ENCODE assay signal across 1 cellular context in genomic region chr10:72270607-72271281, GRCh38.
TF ChIP-seq lines count a peak whose summit lies in the region.

No MANE protein-coding gene starts in this region.

TF ChIP-seq in IMR-90, 13 proteins besides CTCF, POLR2A, EP300 and RAD21:
- TF ChIP-seq ELK1 (IDR thresholded peaks at IDR 0.05; ENCODE audit: borderline replicate concordance, low read depth, low read length) = no peak
- no peak for TF ChIP-seq SMC3 (IDR thresholded peaks at IDR 0.05; ENCODE audit: low read depth, low read length)
- TF ChIP-seq MAFK (IDR thresholded peaks at IDR 0.05; ENCODE audit: low read depth, low read length) = no peak
- TF ChIP-seq MAZ (IDR thresholded peaks at IDR 0.05; ENCODE audit: borderline replicate concordance, low read depth, low read length) = no peak
- TF ChIP-seq RCOR1 (IDR thresholded peaks at IDR 0.05; ENCODE audit: insufficient replicate concordance, low read length) = no peak
- TF ChIP-seq BHLHE40 (IDR thresholded peaks at IDR 0.05; ENCODE audit: low read depth, low read length) = no peak
- TF ChIP-seq USF2 (IDR thresholded peaks at IDR 0.05; ENCODE audit: low read depth, low read length) = no peak
- TF ChIP-seq CHD1 (IDR thresholded peaks at IDR 0.05; ENCODE audit: low read depth, low read length) = no peak
- TF ChIP-seq CEBPB (IDR thresholded peaks at IDR 0.05; ENCODE audit: low read depth, low read length) = no peak
- no peak for TF ChIP-seq FOS (IDR thresholded peaks at IDR 0.05; ENCODE audit: low read depth, low read length)
- TF ChIP-seq MXI1 (IDR thresholded peaks at IDR 0.05; ENCODE audit: borderline replicate concordance, low read depth, low read length) = no peak
- no peak for TF ChIP-seq RFX5 (IDR thresholded peaks at IDR 0.05; ENCODE audit: low read depth, low read length)
- no peak for TF ChIP-seq NFE2L2 (IDR thresholded peaks at IDR 0.05; ENCODE audit: low read depth, low read length)
